In genomic region chr11:126408901-126409670, GRCh38 we compare ENCODE assay signal across 21 cellular contexts. TPM values are rescaled to one million over a fixed set of nuclear protein-coding genes. Genes with fewer than 3 reads are reported as not detected.
DNase-seq lines count a peak whose midpoint lies in the region; ATAC-seq and TF ChIP-seq lines count a peak whose summit lies in the region.
"Had no signal": no experiment of that assay in that cellular context is flagged by ENCODE, and none has a peak within 500 bp of the region (broad histone marks: within the 10 kb centered on the region; RNA-seq: fewer than 3 reads in every experiment).

No MANE protein-coding gene starts in this region.

- no peak for DNase-seq in activated CD8-positive, alpha-beta T cell treated with anti-CD3 and anti-CD28 coated beads, Interleukin-2, amount 10 ng/mL, durations not matched to agents 7 days and 5 days
- DNase-seq in activated CD8-positive, alpha-beta T cell treated with anti-CD3 and anti-CD28 coated beads for 36 hours, result no peak
- DNase-seq in ELF-1 (ENCODE audit: low read depth, low spot score) (peak; percentile 18), WERI-Rb-1 (peak; percentile 80), nephron progenitor cell (no peak), SK-N-SH (no peak)
- DNase-seq: DMS 273 treated with DMSO at 0.1 percent for 48 hours, GDM1, HCEC 1CT, NCI-H1092, NCI-H146, NCI-H2081, NCI-H2171 treated with DMSO at 0.1 percent for 48 hours, NCI-H446, NCI-H526 treated with DMSO at 0.1 percent for 48 hours had no signal

- WGBS in SK-N-SH (ENCODE audit: low lambda C conversion rate), result 96% methylated on average over 12 of the region's 12 CpGs

- peaks cover 6% of the 10 kb centered on the region for H3K36me3 Mint-ChIP-seq in activated CD8-positive, alpha-beta T cell treated with anti-CD3 and anti-CD28 coated beads, Interleukin-2, amount 10 ng/mL, durations not matched to agents 7 days and 5 days (ENCODE audit: low read depth)
- peaks cover 2% of the 10 kb centered on the region for H3K36me3 Mint-ChIP-seq in activated CD8-positive, alpha-beta T cell treated with anti-CD3 and anti-CD28 coated beads for 36 hours (ENCODE audit: low read depth)
- peaks cover 36% of the 10 kb centered on the region for H3K36me3 Mint-ChIP-seq in nephron progenitor cell (ENCODE audit: low read depth)

- no peak for TF ChIP-seq EP300 in SK-N-SH (IDR thresholded peaks at IDR 0.05; ENCODE audit: borderline replicate concordance in 1 of 2, low read depth in 1 of 2, low read length in 1 of 2)

- H3K27ac Mint-ChIP-seq in activated CD8-positive, alpha-beta T cell treated with anti-CD3 and anti-CD28 coated beads, Interleukin-2, amount 10 ng/mL, durations not matched to agents 7 days and 5 days, result peak overlapping the region; percentile 59
- H3K27ac Mint-ChIP-seq in activated CD8-positive, alpha-beta T cell treated with anti-CD3 and anti-CD28 coated beads for 36 hours, result no peak overlapping the region
- H3K27ac Mint-ChIP-seq in nephron progenitor cell, result peak overlapping the region; percentile 5
- H3K27ac Mint-ChIP-seq: B cell had no signal

- no peaks in the 10 kb centered on the region for H3K79me2 ChIP-seq in SK-N-SH (ENCODE audit: insufficient read depth)

- POLR2A ChIA-PET in activated CD8-positive, alpha-beta T cell treated with anti-CD3 and anti-CD28 coated beads, Interleukin-2, amount 10 ng/mL, durations not matched to agents 7 days and 5 days (lab: Charles Lee), result no interaction called here
- POLR2A ChIA-PET in activated CD8-positive, alpha-beta T cell treated with anti-CD3 and anti-CD28 coated beads for 36 hours (lab: Charles Lee), result no interaction called here
- POLR2A ChIA-PET in SK-N-SH (lab: Yijun Ruan, JAX), result no interaction called here

- no peak for ATAC-seq in activated CD8-positive, alpha-beta T cell treated with anti-CD3 and anti-CD28 coated beads, Interleukin-2, amount 10 ng/mL, durations not matched to agents 7 days and 5 days
- ATAC-seq in activated CD8-positive, alpha-beta T cell treated with anti-CD3 and anti-CD28 coated beads for 36 hours, result no peak
- ATAC-seq in GM18502 (IDR thresholded peaks at IDR 0.05; ENCODE audit: poor library complexity, unreplicated experiment) (no peak), GM21423 (IDR thresholded peaks at IDR 0.05; ENCODE audit: unreplicated experiment) (no peak)
- ATAC-seq: Panc1 had no signal

- H3K4me1 ChIP-seq in SK-N-SH (ENCODE audit: control insufficient read depth in 1 of 2, insufficient read depth in 2 of 2, low read depth in 1 of 2, low read length in 1 of 2), result peaks cover 0 to 7% of the 10 kb centered on the region in 2 experiments; a peak in 1 of 4 replicates

- H4K20me1 ChIP-seq in SK-N-SH (ENCODE audit: insufficient read depth), result no peaks in the 10 kb centered on the region

- H3K27ac ChIP-seq in WERI-Rb-1, result peak overlapping the region; percentile 64
- H3K27ac ChIP-seq in SK-N-SH (ENCODE audit: low read depth in 2 of 2, low read length in 1 of 2), result no peak overlapping the region
- H3K27ac ChIP-seq: HL-60, KMS-11 had no signal

- H3K27me3 ChIP-seq in WERI-Rb-1 (ENCODE audit: insufficient read depth, low read depth, severe bottlenecking) (no peaks in the 10 kb centered on the region), SK-N-SH (ENCODE audit: insufficient read depth) (no peaks in the 10 kb centered on the region)

- H3K27me3 Mint-ChIP-seq in activated CD8-positive, alpha-beta T cell treated with anti-CD3 and anti-CD28 coated beads, Interleukin-2, amount 10 ng/mL, durations not matched to agents 7 days and 5 days (ENCODE audit: low read depth), result no peaks in the 10 kb centered on the region
- H3K27me3 Mint-ChIP-seq in activated CD8-positive, alpha-beta T cell treated with anti-CD3 and anti-CD28 coated beads for 36 hours, result no peaks in the 10 kb centered on the region
- H3K27me3 Mint-ChIP-seq in nephron progenitor cell (ENCODE audit: low read depth, poor library complexity), result no peaks in the 10 kb centered on the region
- H3K27me3 Mint-ChIP-seq: B cell had no signal

- no peak overlapping the region for H3K4me3 Mint-ChIP-seq in activated CD8-positive, alpha-beta T cell treated with anti-CD3 and anti-CD28 coated beads, Interleukin-2, amount 10 ng/mL, durations not matched to agents 7 days and 5 days
- no peak overlapping the region for H3K4me3 Mint-ChIP-seq in activated CD8-positive, alpha-beta T cell treated with anti-CD3 and anti-CD28 coated beads for 36 hours
- no peak overlapping the region for H3K4me3 Mint-ChIP-seq in nephron progenitor cell
- H3K4me3 Mint-ChIP-seq: B cell had no signal

- H3K36me3 ChIP-seq in WERI-Rb-1 (peaks cover 51% of the 10 kb centered on the region), SK-N-SH (replicated peaks in 1 of 2; ENCODE audit: control insufficient read depth in 1 of 2, insufficient read depth in 2 of 2, low read length in 1 of 2) (peaks cover 0 to 12% of the 10 kb centered on the region in 2 experiments)

- H3K9me3 ChIP-seq in WERI-Rb-1 (ENCODE audit: severe bottlenecking), result no peaks in the 10 kb centered on the region
- H3K9me3 ChIP-seq in SK-N-SH, result no peaks in the 10 kb centered on the region

- no peak overlapping the region for H2AFZ ChIP-seq in SK-N-SH (ENCODE audit: low read depth)

- CTCF ChIA-PET in activated CD8-positive, alpha-beta T cell treated with anti-CD3 and anti-CD28 coated beads, Interleukin-2, amount 10 ng/mL, durations not matched to agents 7 days and 5 days (lab: Charles Lee), result no interaction called here
- CTCF ChIA-PET in activated CD8-positive, alpha-beta T cell treated with anti-CD3 and anti-CD28 coated beads for 36 hours (lab: Charles Lee), result interaction anchor here (0.8 to 1.0 kb wide), 2 partner anchors 8 to 22 kb away, joined by 3 read pairs; no protein-coding TSS in a partner anchor
- CTCF ChIA-PET in SK-N-SH (lab: Yijun Ruan, JAX), result no interaction called here

- no peak overlapping the region for H3K9ac ChIP-seq in SK-N-SH
- H3K9ac ChIP-seq: KMS-11 had no signal

- TF ChIP-seq RAD21 in SK-N-SH (IDR thresholded peaks at IDR 0.05; ENCODE audit: low read length), result no peak

- no peaks in the 10 kb centered on the region for H3F3A ChIP-seq in SK-N-SH (replicated peaks; ENCODE audit: insufficient read depth)

- no peaks in the 10 kb centered on the region for H3K9me3 Mint-ChIP-seq in activated CD8-positive, alpha-beta T cell treated with anti-CD3 and anti-CD28 coated beads, Interleukin-2, amount 10 ng/mL, durations not matched to agents 7 days and 5 days (ENCODE audit: insufficient read depth)
- H3K9me3 Mint-ChIP-seq in activated CD8-positive, alpha-beta T cell treated with anti-CD3 and anti-CD28 coated beads for 36 hours, result no peaks in the 10 kb centered on the region
- no peaks in the 10 kb centered on the region for H3K9me3 Mint-ChIP-seq in nephron progenitor cell

- intact Hi-C loops in activated CD8-positive, alpha-beta T cell treated with anti-CD3 and anti-CD28 coated beads for 36 hours (cut with micrococcal nuclease), result no loop called here

- TF ChIP-seq CTCF in activated CD8-positive, alpha-beta T cell treated with anti-CD3 and anti-CD28 coated beads for 36 hours (IDR thresholded peaks at IDR 0.05), result no peak
- no peak for TF ChIP-seq CTCF in WERI-Rb-1 (IDR thresholded peaks at IDR 0.05; ENCODE audit: low read depth, low read length)
- TF ChIP-seq CTCF in nephron progenitor cell (IDR thresholded peaks at IDR 0.05), result no peak
- TF ChIP-seq CTCF in SK-N-SH (IDR thresholded peaks at IDR 0.05), result no peak

- H3K4me3 ChIP-seq in WERI-Rb-1 (ENCODE audit: low read depth, low read length), result no peak overlapping the region
- no peak overlapping the region for H3K4me3 ChIP-seq in SK-N-SH (ENCODE audit: low read depth in 2 of 2, low read length in 1 of 2)

- no peak overlapping the region for H3K4me2 ChIP-seq in SK-N-SH
- H3K4me2 ChIP-seq: KMS-11 had no signal

- H3K4me1 Mint-ChIP-seq in activated CD8-positive, alpha-beta T cell treated with anti-CD3 and anti-CD28 coated beads, Interleukin-2, amount 10 ng/mL, durations not matched to agents 7 days and 5 days (ENCODE audit: low read depth), result no peaks in the 10 kb centered on the region
- no peaks in the 10 kb centered on the region for H3K4me1 Mint-ChIP-seq in activated CD8-positive, alpha-beta T cell treated with anti-CD3 and anti-CD28 coated beads for 36 hours (ENCODE audit: low read depth)
- peaks cover 16% of the 10 kb centered on the region for H3K4me1 Mint-ChIP-seq in nephron progenitor cell
- H3K4me1 Mint-ChIP-seq: B cell had no signal

- H3K9me2 ChIP-seq in SK-N-SH, result no peaks in the 10 kb centered on the region

TF ChIP-seq in SK-N-SH, 30 proteins besides CTCF, POLR2A, EP300 and RAD21 (continues in another document):
- TF ChIP-seq RCOR1 (IDR thresholded peaks at IDR 0.05; ENCODE audit: low read length) (no peak), FOSL2 (IDR thresholded peaks at IDR 0.05; ENCODE audit: borderline replicate concordance, low read depth) (no peak), MXI1 (IDR thresholded peaks at IDR 0.05; ENCODE audit: low read depth, low read length) (no peak), SMC3 (IDR thresholded peaks at IDR 0.05; ENCODE audit: low read depth, low read length) (no peak), IRF3 (IDR thresholded peaks at IDR 0.05; ENCODE audit: low read depth, low read length) (no peak), TCF12 (IDR thresholded peaks at IDR 0.05) (no peak), CHD2 (IDR thresholded peaks at IDR 0.05; ENCODE audit: low read length, partially characterized antibody) (no peak), USF2 (IDR thresholded peaks at IDR 0.05; ENCODE audit: borderline replicate concordance, low read depth, low read length) (no peak), POLR2AphosphoS5 (IDR thresholded peaks at IDR 0.05; ENCODE audit: low read depth, low read length) (no peak)

RNA-seq across cellular contexts. Expression of gene ST3GAL4, which starts 53.6 kb away (rescaled TPM):
- total RNA-seq in activated CD8-positive, alpha-beta T cell treated with anti-CD3 and anti-CD28 coated beads, Interleukin-2, amount 10 ng/mL, durations not matched to agents 7 days and 5 days, result 10 to 100 TPM; 10.3 to 11.8 TPM
- 10 to 100 TPM; 10.7 to 11.7 TPM for total RNA-seq in activated CD8-positive, alpha-beta T cell treated with anti-CD3 and anti-CD28 coated beads for 36 hours
- 27.1 and 32.0 TPM in 2 replicates for polyA plus RNA-seq in SK-N-SH (2012; rRNA removed)
- polyA plus RNA-seq in SK-N-SH (2012; cell fraction: cytosol; rRNA removed), result 20.6 and 30.3 TPM in 2 replicates
- 23.7 and 26.9 TPM in 2 replicates for polyA plus RNA-seq in SK-N-SH (2012; cell fraction: nucleus; rRNA removed)

Comparison
In these comparisons a context has a peak if more than half of its experiments do, and no peak if none do; other contexts are left out.
1. DNase-seq: peak in ELF-1 (single experiment) and WERI-Rb-1 (single experiment); none in activated CD8-positive, alpha-beta T cell treated with anti-CD3 and anti-CD28 coated beads, Interleukin-2, amount 10 ng/mL, durations not matched to agents 7 days and 5 days (single experiment), activated CD8-positive, alpha-beta T cell treated with anti-CD3 and anti-CD28 coated beads for 36 hours (single experiment), nephron progenitor cell (single experiment) and SK-N-SH (single experiment).